In genomic region chr17:66665194-66665593, GRCh38 we compare ENCODE assay signal across 1 cellular context.
TF ChIP-seq lines count a peak whose summit lies in the region.

No MANE protein-coding gene starts in this region.

TF ChIP-seq in K562, 482 proteins besides CTCF, POLR2A, EP300 and RAD21 (continued from another document):
- no peak for TF ChIP-seq ARID3B (CRISPR knock-in tag; IDR thresholded peaks at IDR 0.05; ENCODE audit: borderline replicate concordance)
- TF ChIP-seq ATF4 (CRISPR knock-in tag; IDR thresholded peaks at IDR 0.05), result no peak
- TF ChIP-seq CEBPG (CRISPR knock-in tag; IDR thresholded peaks at IDR 0.05), result no peak
- TF ChIP-seq CEBPG (tag; conservative IDR thresholded peaks at IDR 0.05 in 1 of 2, IDR thresholded peaks at IDR 0.05 in 1 of 2), result no peak
- no peak for TF ChIP-seq HDAC1 (IDR thresholded peaks at IDR 0.05)
- no peak for TF ChIP-seq RFX5 (IDR thresholded peaks at IDR 0.05; ENCODE audit: low read depth, low read length)
- no peak for TF ChIP-seq RAD51 (IDR thresholded peaks at IDR 0.05; ENCODE audit: borderline replicate concordance, low read depth)
- TF ChIP-seq BRD4 (IDR thresholded peaks at IDR 0.05), result no peak
- no peak for TF ChIP-seq SIN3A (IDR thresholded peaks at IDR 0.05; ENCODE audit: borderline replicate concordance in 2 of 2, control insufficient read depth in 1 of 2, low read depth in 2 of 2, low read length in 2 of 2)
- no peak for TF ChIP-seq ZNF740 (CRISPR knock-in tag; IDR thresholded peaks at IDR 0.05)
- no peak for TF ChIP-seq ZNF740 (tag; IDR thresholded peaks at IDR 0.05)
- no peak for TF ChIP-seq HNRNPH1 (optimal IDR thresholded peaks at IDR 0.05; ENCODE audit: low read depth, low read length)
- TF ChIP-seq FUS (optimal IDR thresholded peaks at IDR 0.05; ENCODE audit: low read depth, low read length), result no peak
- 0 out of 2 replicates have a peak, but pooled peaks have one; percentile 33 for TF ChIP-seq NFE2L1 (tag; IDR thresholded peaks at IDR 0.05; ENCODE audit: borderline replicate concordance, low read depth)
- no peak for TF ChIP-seq SREBF2 (CRISPR knock-in tag; IDR thresholded peaks at IDR 0.05)
- no peak for TF ChIP-seq MEIS2 (IDR thresholded peaks at IDR 0.05; ENCODE audit: partially characterized antibody)
- no peak for TF ChIP-seq SRSF3 (IDR thresholded peaks at IDR 0.05; ENCODE audit: insufficient read depth, low read length)
- TF ChIP-seq ZNF124 (CRISPR knock-in tag; IDR thresholded peaks at IDR 0.05), result no peak
- no peak for TF ChIP-seq CBX2 (IDR thresholded peaks at IDR 0.05; ENCODE audit: insufficient read depth, low read length, poor library complexity, severe bottlenecking)
- TF ChIP-seq BACH1 (tag; IDR thresholded peaks at IDR 0.05), result no peak
- TF ChIP-seq SIX5 (IDR thresholded peaks at IDR 0.05; ENCODE audit: borderline replicate concordance in 1 of 2, insufficient read depth in 1 of 2, low read depth in 1 of 2, low read length in 2 of 2), result no peak
- TF ChIP-seq NONO (IDR thresholded peaks at IDR 0.05; ENCODE audit: low read depth in 2 of 2, low read length in 1 of 2), result no peak
- TF ChIP-seq ZNF609 (CRISPR knock-in tag; IDR thresholded peaks at IDR 0.05; ENCODE audit: borderline replicate concordance), result no peak
- TF ChIP-seq MXI1 (IDR thresholded peaks at IDR 0.05; ENCODE audit: low read depth, low read length), result no peak
- no peak for TF ChIP-seq TCF15 (CRISPR knock-in tag; IDR thresholded peaks at IDR 0.05)
- no peak for TF ChIP-seq E2F3 (CRISPR knock-in tag; IDR thresholded peaks at IDR 0.05)
- TF ChIP-seq ZNF253 (CRISPR knock-in tag; conservative IDR thresholded peaks at IDR 0.05), result no peak
- TF ChIP-seq U2AF1 (optimal IDR thresholded peaks at IDR 0.05; ENCODE audit: low read depth, low read length), result no peak
- TF ChIP-seq MAZ (CRISPR knock-in tag; conservative IDR thresholded peaks at IDR 0.05 in 1 of 2, IDR thresholded peaks at IDR 0.05 in 1 of 2), result no peak
- no peak for TF ChIP-seq CREBBP (IDR thresholded peaks at IDR 0.05; ENCODE audit: low read depth, low read length)
- no peak for TF ChIP-seq ZNF644 (tag; IDR thresholded peaks at IDR 0.05; ENCODE audit: low read depth)
- TF ChIP-seq SUPT5H (IDR thresholded peaks at IDR 0.05), result no peak
- no peak for TF ChIP-seq SMARCB1 (IDR thresholded peaks at IDR 0.05; ENCODE audit: insufficient read length, low read depth)
